ENCODE assay signal across 11 cellular contexts in the genomic region with DNA sequence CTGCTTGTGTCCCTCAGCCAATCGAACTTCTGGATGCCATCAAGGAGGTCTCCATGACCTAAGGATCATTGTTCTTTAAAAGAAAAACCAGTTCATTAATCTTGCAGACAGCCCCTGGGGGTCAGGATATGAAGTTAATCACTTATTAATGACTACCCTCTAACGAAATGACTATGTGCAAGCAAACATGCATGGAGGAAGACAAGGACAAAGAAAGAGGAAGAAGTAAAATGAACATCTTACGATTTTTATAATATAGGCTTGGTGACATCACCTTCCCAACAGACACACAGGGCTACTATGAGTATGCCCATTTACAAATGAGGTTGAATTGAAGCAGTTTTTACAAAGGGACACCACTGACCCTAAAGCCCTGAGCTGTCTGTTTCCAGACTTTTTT.
A peak's percentile ranks its signal among the peaks of the same experiment; 100 is the strongest.
DNase-seq lines count a peak whose midpoint lies in the region; ATAC-seq, FAIRE-seq and TF ChIP-seq lines count a peak whose summit lies in the region.
"Had no signal": no experiment of that assay in that cellular context is flagged by ENCODE, and none has a peak within 500 bp of the region (broad histone marks: within the 10 kb centered on the region; RNA-seq: fewer than 3 reads in every experiment).

No MANE protein-coding gene starts in this region.

- peaks cover 6% of the 10 kb centered on the region for H3K36me3 Mint-ChIP-seq in activated B cell treated with CpG ODN at 0.5 μM for 24 hours (ENCODE audit: low read depth)
- H3K36me3 Mint-ChIP-seq in naive B cell: peaks cover 3 to 13% of the 10 kb centered on the region in 2 donors

- H3K4me1 ChIP-seq in mammary epithelial cell (ENCODE audit: insufficient read depth, low read length): peaks cover 17% of the 10 kb centered on the region
- H3K4me1 ChIP-seq: suprapubic skin had no signal

- no peaks in the 10 kb centered on the region for H3K9me3 ChIP-seq in mammary epithelial cell (replicated peaks; ENCODE audit: insufficient read depth, low read length)
- H3K9me3 ChIP-seq: suprapubic skin had no signal

- ATAC-seq in HG02642 (IDR thresholded peaks at IDR 0.05; ENCODE audit: poor library complexity, unreplicated experiment): peak; percentile 12
- ATAC-seq in activated B cell treated with CpG ODN at 0.5 μM for 24 hours (ENCODE audit: low read depth): peak; percentile 64
- peak; percentile 14 to 52 for ATAC-seq in naive B cell (ENCODE audit: low read depth in 2 of 2)
- ATAC-seq in HG03097 (IDR thresholded peaks at IDR 0.05; ENCODE audit: low FRiP score, unreplicated experiment): no peak
- ATAC-seq in sciatic nerve: no peak

- H3K4me3 ChIP-seq in mammary epithelial cell (replicated peaks in 1 of 3; ENCODE audit: insufficient read depth in 1 of 3, low read depth in 2 of 3, low read length in 3 of 3): no peak overlapping the region
- H3K4me3 ChIP-seq: GM23248, suprapubic skin had no signal

- H3K36me3 ChIP-seq in mammary epithelial cell (ENCODE audit: insufficient read depth, low read length): no peaks in the 10 kb centered on the region
- H3K36me3 ChIP-seq: suprapubic skin had no signal

- no peak overlapping the region for H3K9ac ChIP-seq in mammary epithelial cell (ENCODE audit: insufficient read depth, low read length)
- H3K9ac ChIP-seq: GM23248 had no signal

- FAIRE-seq in G401.6 (lab: Jason Lieb, UNC): peak; percentile 94
- FAIRE-seq: D721Med had no signal

- H3K27me3 Mint-ChIP-seq in activated B cell treated with CpG ODN at 0.5 μM for 24 hours (no peaks in the 10 kb centered on the region), naive B cell (no peaks in the 10 kb centered on the region)

- TF ChIP-seq CTCF in activated B cell treated with CpG ODN at 0.5 μM for 24 hours (IDR thresholded peaks at IDR 0.05) (no peak), mammary epithelial cell (conservative IDR thresholded peaks at IDR 0.05 in 1 of 2, IDR thresholded peaks at IDR 0.05 in 1 of 2; ENCODE audit: extremely low read depth in 1 of 2, insufficient read depth in 1 of 2, low read depth in 1 of 2, low read length in 2 of 2) (no peak)

- no TSS peak for BruUV-seq in mammary epithelial cell (replicated peaks; lab: Mats Ljungman, UMichigan)

- peaks cover 78% of the 10 kb centered on the region for H3K4me1 Mint-ChIP-seq in activated B cell treated with CpG ODN at 0.5 μM for 24 hours
- H3K4me1 Mint-ChIP-seq in naive B cell: peaks cover 56 to 76% (median 66%) of the 10 kb centered on the region in 3 donors

- DNase-seq in activated B cell treated with CpG ODN at 0.5 μM for 24 hours (no peak), naive B cell (no peak), mammary epithelial cell (no peak), sciatic nerve (ENCODE audit: low spot score) (no peak)
- DNase-seq: NCI-H1694 had no signal

- intact Hi-C loops in activated B cell treated with CpG ODN at 0.5 μM for 24 hours (cut with micrococcal nuclease): loop anchor here (1.0 to 5.0 kb wide), 4 partner anchors 8 to 159 kb away; no protein-coding TSS in a partner anchor
- intact Hi-C loops in mammary epithelial cell (cut with micrococcal nuclease): no loop called here
- intact Hi-C loops in sciatic nerve (cut with DNase I): no loop called here

- WGBS in mammary epithelial cell (ENCODE audit: low coverage, missing lambda C conversion rate): 36% methylated on average over 3 of the region's 3 CpGs

- dilution Hi-C loops in mammary epithelial cell (cut with HindIII; ENCODE audit: low sequenced_read_pairs): no loop called here

- CTCF ChIA-PET in activated B cell treated with CpG ODN at 0.5 μM for 24 hours (lab: Charles Lee) (interaction anchor here (1.7 to 2.4 kb wide), 2 partner anchors 16 to 159 kb away, joined by 6 to 7 read pairs; no protein-coding TSS in a partner anchor), mammary epithelial cell (lab: Charles Lee; ENCODE audit: low non-redundant PET) (no interaction called here)

- peak overlapping the region; percentile 68 for H3K4me3 Mint-ChIP-seq in activated B cell treated with CpG ODN at 0.5 μM for 24 hours
- peak overlapping the region in 6 of 8 donors; percentile 7 to 73 (median 35) for H3K4me3 Mint-ChIP-seq in naive B cell

- no peak overlapping the region for H3K4me2 ChIP-seq in mammary epithelial cell (ENCODE audit: insufficient read depth, low read depth, low read length)

- H3K9me3 Mint-ChIP-seq in activated B cell treated with CpG ODN at 0.5 μM for 24 hours (no peaks in the 10 kb centered on the region), naive B cell (no peaks in the 10 kb centered on the region)

- no peak overlapping the region for H3K27ac ChIP-seq in mammary epithelial cell (ENCODE audit: insufficient read depth, low read depth, low read length)
- H3K27ac ChIP-seq: GM23248, suprapubic skin had no signal

- H3K27me3 ChIP-seq in mammary epithelial cell (ENCODE audit: insufficient read depth, low read length): no peaks in the 10 kb centered on the region
- H3K27me3 ChIP-seq: suprapubic skin had no signal

- no peaks in the 10 kb centered on the region for H3K79me2 ChIP-seq in mammary epithelial cell (ENCODE audit: insufficient read depth, low read length)

- H3K27ac Mint-ChIP-seq in activated B cell treated with CpG ODN at 0.5 μM for 24 hours (peak overlapping the region; percentile 86), naive B cell (peak overlapping the region in 3 of 6 donors; percentile 48 to 73 (median 73))

- POLR2A ChIA-PET in activated B cell treated with CpG ODN at 0.5 μM for 24 hours (lab: Charles Lee): interaction anchor here (0.6 to 2.8 kb wide), 5 partner anchors 12 to 819 kb away, joined by 3 to 15 read pairs (median 3); no protein-coding TSS in a partner anchor

- H2AFZ ChIP-seq in mammary epithelial cell (ENCODE audit: low read depth, low read length): no peak overlapping the region
- H2AFZ ChIP-seq: GM23248 had no signal

- no peaks in the 10 kb centered on the region for H4K20me1 ChIP-seq in mammary epithelial cell (ENCODE audit: insufficient read depth, low read length)

- in situ Hi-C loops in mammary epithelial cell (cut with MboI; ENCODE audit: low sequenced_read_pairs in 2 of 2): loop anchor here in 1 of 2 donors (10.0 kb wide), 1 partner anchor 116 kb away; the partner anchor contains the start of genes AMIGO2 and PCED1B

Comparison
In these comparisons a context has a peak if more than half of its experiments do, and no peak if none do; other contexts are left out.
1. ATAC-seq: peak in HG02642 (single experiment), activated B cell treated with CpG ODN at 0.5 μM for 24 hours (single experiment) and naive B cell (2 of 2); none in HG03097 (single experiment) and sciatic nerve (single experiment).